In genomic region chr6:37819802-37820712, GRCh38 we compare ENCODE assay signal across 8 cellular contexts.
DNase-seq lines count a peak whose midpoint lies in the region; TF ChIP-seq lines count a peak whose summit lies in the region.

No MANE protein-coding gene starts in this region.

- peak; percentile 80 for DNase-seq in SIG-M5 treated with dmso at 0.1 percent for 504 hours (lab: John Stamatoyannopoulos, UW; ENCODE audit: unreplicated experiment)
- no peak for DNase-seq in SIG-M5 (lab: John Stamatoyannopoulos, UW)
- peak; percentile 87 for DNase-seq in NCI-H69 (lab: John Stamatoyannopoulos, UW)
- DNase-seq in activated CD8-positive, alpha-beta memory T cell treated with anti-CD3 and anti-CD28 coated beads, Interleukin-2, amount 50 U/mL, for 4 hours = peak; percentile 40
- DNase-seq in epithelial cell of esophagus (ENCODE audit: low read depth) = peak; percentile 76
- DNase-seq in midbrain (lab: John Stamatoyannopoulos, UW) = peak; percentile 25
- peak; percentile 33 for DNase-seq in stimulated activated CD8-positive, alpha-beta memory T cell treated with anti-CD3 and anti-CD28 coated beads, Interleukin-4, amount 100 ng/mL, for 24 hours (ENCODE audit: low read depth)
- no peak for DNase-seq in NCI-H1694 treated with DMSO at 0.1 percent for 48 hours (lab: John Stamatoyannopoulos, UW)

- H3K4me3 ChIP-seq in epithelial cell of esophagus (ENCODE audit: low read length) = peak overlapping the region; percentile 92

- TF ChIP-seq CTCF in epithelial cell of esophagus (IDR thresholded peaks at IDR 0.05; ENCODE audit: insufficient read depth, low read depth, low read length, missing control alignments) = no peak

Comparison
In these comparisons a context has a peak if more than half of its experiments do, and no peak if none do; other contexts are left out.
1. DNase-seq: peak in SIG-M5 treated with dmso at 0.1 percent for 504 hours (single experiment), NCI-H69 (single experiment), activated CD8-positive, alpha-beta memory T cell treated with anti-CD3 and anti-CD28 coated beads, Interleukin-2, amount 50 U/mL, for 4 hours (single experiment), epithelial cell of esophagus (single experiment), midbrain (single experiment) and stimulated activated CD8-positive, alpha-beta memory T cell treated with anti-CD3 and anti-CD28 coated beads, Interleukin-4, amount 100 ng/mL, for 24 hours (single experiment); none in SIG-M5 (single experiment) and NCI-H1694 treated with DMSO at 0.1 percent for 48 hours (single experiment).